ENCODE assay signal across 23 cellular contexts in the genomic region with DNA sequence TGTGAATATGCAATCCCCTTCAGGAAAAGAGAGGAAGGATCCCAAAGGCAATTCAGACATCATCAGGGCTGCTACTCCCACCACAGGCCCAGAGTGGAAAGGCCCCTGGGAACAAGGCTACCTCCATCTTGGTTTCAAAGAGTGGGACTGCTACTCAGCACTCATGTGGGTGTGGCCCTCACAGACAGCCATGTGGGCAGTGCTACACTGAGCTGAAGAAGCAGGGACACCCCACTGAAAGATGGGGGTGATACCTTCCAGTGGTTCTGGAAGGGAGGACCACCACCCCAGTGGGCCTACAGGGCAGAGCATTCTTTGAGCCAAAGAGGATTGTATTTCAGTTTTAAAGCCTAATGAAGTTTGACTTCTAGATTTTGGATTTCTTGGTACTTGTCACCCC. TPM values are rescaled to one million over a fixed set of nuclear protein-coding genes. Genes with fewer than 3 reads are reported as not detected.
"Had no signal": no experiment of that assay in that cellular context is flagged by ENCODE, and none has a peak within 500 bp of the region (broad histone marks: within the 10 kb centered on the region; RNA-seq: fewer than 3 reads in every experiment).

No MANE protein-coding gene starts in this region.

- H3K27ac ChIP-seq: parathyroid adenoma, psoas muscle, right atrium auricular region, right lobe of liver, stomach, testis, thyroid gland, transverse colon, upper lobe of left lung had no signal

- DNase-seq: hippocampal formation; kidney; left colon; left lung; naive thymus-derived CD8-positive, alpha-beta T cell; occipital lobe; psoas muscle; right lobe of liver; stimulated activated CD4-positive, alpha-beta T cell treated with anti-CD3 and anti-CD28 coated beads, Interleukin-1b, Interleukin-23, amount 100 ng/mL, for 48 hours; stimulated activated CD4-positive, alpha-beta T cell treated with anti-CD3 and anti-CD28 coated beads, Interleukin-2, amount 100 ng/mL, for 48 hours; stimulated activated CD4-positive, alpha-beta T cell treated with anti-CD3 and anti-CD28 coated beads, Interleukin-4, amount 100 ng/mL, for 4 hours; stimulated activated CD8-positive, alpha-beta memory T cell treated with anti-CD3 and anti-CD28 coated beads, Interleukin-4, amount 100 ng/mL, for 48 hours; stimulated activated naive B cell treated with anti-CD40 and anti-IgM and Interleukin-4, amounts not matched to agents 10 μg/mL and 1 μg/mL and 100 μg/mL, for 72 hours; stimulated activated naive CD8-positive, alpha-beta T cell treated with anti-CD3 and anti-CD28 coated beads, Interleukin-15, Interleukin-2, amounts not matched to agents 100 U/mL and 50 U/mL, for 24 hours; stomach; testis; thyroid gland; transverse colon; upper lobe of left lung had no signal

- H3K9me3 ChIP-seq: psoas muscle, right lobe of liver, testis, thyroid gland, upper lobe of left lung had no signal

- H3K4me1 ChIP-seq: psoas muscle, right atrium auricular region, testis had no signal

- H3K36me3 ChIP-seq: left lung, right atrium auricular region, right lobe of liver, stomach, thyroid gland, transverse colon, upper lobe of left lung had no signal

- H3K4me3 ChIP-seq: left lung, lung, psoas muscle, right atrium auricular region, right lobe of liver, smooth muscle cell, stomach, testis, thyroid gland, transverse colon, upper lobe of left lung had no signal

- ATAC-seq: left colon; left lung; naive thymus-derived CD8-positive, alpha-beta T cell; psoas muscle; right lobe of liver; stimulated activated naive B cell treated with anti-CD40 and anti-IgM and Interleukin-4, amounts not matched to agents 10 μg/mL and 1 μg/mL and 100 μg/mL, for 72 hours; stimulated activated naive CD8-positive, alpha-beta T cell treated with anti-CD3 and anti-CD28 coated beads, Interleukin-15, Interleukin-2, amounts not matched to agents 100 U/mL and 50 U/mL, for 24 hours had no signal

- H3K27me3 ChIP-seq: left lung, right atrium auricular region, right lobe of liver, stomach, testis, thyroid gland, transverse colon, upper lobe of left lung had no signal

RNA-seq across cellular contexts. Expression of gene HAL, which starts 55.6 kb away (rescaled TPM):
- polyA plus RNA-seq: naive thymus-derived CD8-positive, alpha-beta T cell; smooth muscle cell had no signal
